Comparison of ENCODE assay signal across 17 cellular contexts in genomic region chr12:53963434-53964314, GRCh38. TPM values are rescaled to one million over a fixed set of nuclear protein-coding genes. Genes with fewer than 3 reads are reported as not detected.
A peak's percentile ranks its signal among the peaks of the same experiment; 100 is the strongest.
DNase-seq lines count a peak whose midpoint lies in the region; ATAC-seq and TF ChIP-seq lines count a peak whose summit lies in the region.
"Had no signal": no experiment of that assay in that cellular context is flagged by ENCODE, and none has a peak within 500 bp of the region (broad histone marks: within the 10 kb centered on the region; RNA-seq: fewer than 3 reads in every experiment).

No MANE protein-coding gene starts in this region.

- TF ChIP-seq CTCF in spleen (IDR thresholded peaks at IDR 0.05 in 8 of 11, conservative IDR thresholded peaks at IDR 0.05 in 3 of 11) = no peak

- H3K36me3 Mint-ChIP-seq in activated naive CD4-positive, alpha-beta T cell treated with anti-CD3 and anti-CD28 coated beads, Interleukin-2, amount 10 ng/mL, durations not matched to agents 7 days and 5 days = peaks cover 3% of the 10 kb centered on the region
- no peaks in the 10 kb centered on the region for H3K36me3 Mint-ChIP-seq in activated naive CD4-positive, alpha-beta T cell treated with anti-CD3 and anti-CD28 coated beads for 36 hours (ENCODE audit: low read depth)
- H3K36me3 Mint-ChIP-seq in activated CD8-positive, alpha-beta memory T cell treated with anti-CD3 and anti-CD28 coated beads, Interleukin-2, amount 10 ng/mL, durations not matched to agents 7 days and 5 days = peaks cover 3% of the 10 kb centered on the region
- H3K36me3 Mint-ChIP-seq: T-cell had no signal

- no peak overlapping the region for H3K4me3 Mint-ChIP-seq in activated naive CD4-positive, alpha-beta T cell treated with anti-CD3 and anti-CD28 coated beads, Interleukin-2, amount 10 ng/mL, durations not matched to agents 7 days and 5 days
- no peak overlapping the region for H3K4me3 Mint-ChIP-seq in activated naive CD4-positive, alpha-beta T cell treated with anti-CD3 and anti-CD28 coated beads for 36 hours
- no peak overlapping the region for H3K4me3 Mint-ChIP-seq in activated CD8-positive, alpha-beta memory T cell treated with anti-CD3 and anti-CD28 coated beads, Interleukin-2, amount 10 ng/mL, durations not matched to agents 7 days and 5 days

- H3K27ac ChIP-seq in SK-N-MC (peak overlapping the region; percentile 94), spleen (no peak overlapping the region)
- H3K27ac ChIP-seq: gastroesophageal sphincter, lower lobe of right lung, psoas muscle, stomach had no signal

- H3K9me3 Mint-ChIP-seq in activated naive CD4-positive, alpha-beta T cell treated with anti-CD3 and anti-CD28 coated beads, Interleukin-2, amount 10 ng/mL, durations not matched to agents 7 days and 5 days = no peaks in the 10 kb centered on the region
- no peaks in the 10 kb centered on the region for H3K9me3 Mint-ChIP-seq in activated naive CD4-positive, alpha-beta T cell treated with anti-CD3 and anti-CD28 coated beads for 36 hours
- H3K9me3 Mint-ChIP-seq in activated CD8-positive, alpha-beta memory T cell treated with anti-CD3 and anti-CD28 coated beads, Interleukin-2, amount 10 ng/mL, durations not matched to agents 7 days and 5 days (ENCODE audit: low read depth) = no peaks in the 10 kb centered on the region
- H3K9me3 Mint-ChIP-seq: CD4-positive, alpha-beta T cell had no signal

- no peak for TF ChIP-seq POLR2A in spleen (IDR thresholded peaks at IDR 0.05)

- 7 to 11% (median 10%) methylated on average over 37 to 38 of the region's 38 CpGs for WGBS in spleen, 5 donors

- H3K4me1 ChIP-seq in spleen = peaks cover 0 to 53% (median 29%) of the 10 kb centered on the region in 6 donors

- no peak for DNase-seq in activated naive CD4-positive, alpha-beta T cell treated with anti-CD3 and anti-CD28 coated beads, Interleukin-2, amount 10 ng/mL, durations not matched to agents 7 days and 5 days
- no peak for DNase-seq in activated naive CD4-positive, alpha-beta T cell treated with anti-CD3 and anti-CD28 coated beads for 36 hours
- DNase-seq in SK-N-MC (ENCODE audit: low read depth, low spot score) = no peak
- peak; percentile 35 for DNase-seq in left kidney (ENCODE audit: low read depth, low spot score)
- DNase-seq in spleen = peak; percentile 42
- no peak for DNase-seq in activated CD8-positive, alpha-beta memory T cell treated with anti-CD3 and anti-CD28 coated beads, Interleukin-2, amount 10 ng/mL, durations not matched to agents 7 days and 5 days
- no peak for DNase-seq in Kasumi-1 (lab: John Stamatoyannopoulos, UW)
- DNase-seq: activated effector memory CD4-positive, alpha-beta T cell treated with Interleukin-2 at 50 U/mL for 16 hours; CD4-positive, alpha-beta T cell; lower lobe of right lung; NCI-H187; NCI-H446; stomach; T-cell had no signal

- peaks cover 19 to 100% (median 100%) of the 10 kb centered on the region in 7 donors for H3K27me3 ChIP-seq in spleen (replicated peaks in 1 of 7)

- CTCF ChIA-PET in activated naive CD4-positive, alpha-beta T cell treated with anti-CD3 and anti-CD28 coated beads, Interleukin-2, amount 10 ng/mL, durations not matched to agents 7 days and 5 days (lab: Charles Lee) = no interaction called here
- CTCF ChIA-PET in activated naive CD4-positive, alpha-beta T cell treated with anti-CD3 and anti-CD28 coated beads for 36 hours (lab: Charles Lee) = interaction anchor here (0.6 to 1.4 kb wide), 2 partner anchors 24 to 43 kb away, joined by 3 to 4 read pairs; no protein-coding TSS in a partner anchor
- CTCF ChIA-PET in activated CD8-positive, alpha-beta memory T cell treated with anti-CD3 and anti-CD28 coated beads, Interleukin-2, amount 10 ng/mL, durations not matched to agents 7 days and 5 days (lab: Charles Lee) = interaction anchor here (0.9 to 1.6 kb wide), 2 partner anchors 43 to 228 kb away, joined by 3 to 4 read pairs; no protein-coding TSS in a partner anchor

- H3K4me3 ChIP-seq in SK-N-MC (peak overlapping the region; percentile 94; the same call in 1 of the 2 replicates), spleen (no peak overlapping the region)
- H3K4me3 ChIP-seq: gastroesophageal sphincter, lower lobe of right lung, psoas muscle, stomach had no signal

- H3K4me1 Mint-ChIP-seq in activated naive CD4-positive, alpha-beta T cell treated with anti-CD3 and anti-CD28 coated beads, Interleukin-2, amount 10 ng/mL, durations not matched to agents 7 days and 5 days = peaks cover 22% of the 10 kb centered on the region
- H3K4me1 Mint-ChIP-seq in activated naive CD4-positive, alpha-beta T cell treated with anti-CD3 and anti-CD28 coated beads for 36 hours (ENCODE audit: low read depth) = peaks cover 32% of the 10 kb centered on the region
- peaks cover 16% of the 10 kb centered on the region for H3K4me1 Mint-ChIP-seq in activated CD8-positive, alpha-beta memory T cell treated with anti-CD3 and anti-CD28 coated beads, Interleukin-2, amount 10 ng/mL, durations not matched to agents 7 days and 5 days

- H3K36me3 ChIP-seq in SK-N-MC (ENCODE audit: insufficient read depth, low read length) (peaks cover 25% of the 10 kb centered on the region), spleen (no peaks in the 10 kb centered on the region)
- H3K36me3 ChIP-seq: gastroesophageal sphincter, lower lobe of right lung, stomach had no signal

- H3K9me3 ChIP-seq in SK-N-MC (ENCODE audit: low read depth, low read length) = no peaks in the 10 kb centered on the region
- H3K9me3 ChIP-seq in spleen = no peaks in the 10 kb centered on the region
- H3K9me3 ChIP-seq: gastroesophageal sphincter, lower lobe of right lung, psoas muscle had no signal

- ATAC-seq in activated CD8-positive, alpha-beta memory T cell treated with anti-CD3 and anti-CD28 coated beads, Interleukin-2, amount 10 ng/mL, durations not matched to agents 7 days and 5 days = no peak
- ATAC-seq in HG02610 (IDR thresholded peaks at IDR 0.05; ENCODE audit: unreplicated experiment) = no peak
- ATAC-seq: gastroesophageal sphincter, lower lobe of right lung, psoas muscle, T-cell had no signal

- peaks cover 98% of the 10 kb centered on the region for H3K27me3 Mint-ChIP-seq in activated naive CD4-positive, alpha-beta T cell treated with anti-CD3 and anti-CD28 coated beads, Interleukin-2, amount 10 ng/mL, durations not matched to agents 7 days and 5 days
- H3K27me3 Mint-ChIP-seq in activated naive CD4-positive, alpha-beta T cell treated with anti-CD3 and anti-CD28 coated beads for 36 hours (ENCODE audit: low read depth) = peaks cover 83% of the 10 kb centered on the region
- H3K27me3 Mint-ChIP-seq in activated CD8-positive, alpha-beta memory T cell treated with anti-CD3 and anti-CD28 coated beads, Interleukin-2, amount 10 ng/mL, durations not matched to agents 7 days and 5 days = peaks cover 97% of the 10 kb centered on the region

- intact Hi-C loops in activated naive CD4-positive, alpha-beta T cell treated with anti-CD3 and anti-CD28 coated beads for 36 hours (cut with micrococcal nuclease) = no loop called here
- intact Hi-C loops in spleen (cut with DNase I; ENCODE audit: low total_unique reads) = no loop called here

- peak overlapping the region; percentile 59 for H3K27ac Mint-ChIP-seq in activated naive CD4-positive, alpha-beta T cell treated with anti-CD3 and anti-CD28 coated beads, Interleukin-2, amount 10 ng/mL, durations not matched to agents 7 days and 5 days
- H3K27ac Mint-ChIP-seq in activated naive CD4-positive, alpha-beta T cell treated with anti-CD3 and anti-CD28 coated beads for 36 hours = no peak overlapping the region
- H3K27ac Mint-ChIP-seq in activated CD8-positive, alpha-beta memory T cell treated with anti-CD3 and anti-CD28 coated beads, Interleukin-2, amount 10 ng/mL, durations not matched to agents 7 days and 5 days = no peak overlapping the region
- H3K27ac Mint-ChIP-seq: CD4-positive, alpha-beta T cell had no signal

- peak overlapping the region; percentile 50 for H3K9ac ChIP-seq in SK-N-MC (ENCODE audit: insufficient read length)

RNA-seq across cellular contexts. Expression of gene HOXC12, which starts 9.0 kb away (rescaled TPM):
- total RNA-seq in activated naive CD4-positive, alpha-beta T cell treated with anti-CD3 and anti-CD28 coated beads for 36 hours = not detected
- not detected for total RNA-seq in spleen
- polyA plus RNA-seq in spleen = not detected
- total RNA-seq in activated CD8-positive, alpha-beta memory T cell treated with anti-CD3 and anti-CD28 coated beads, Interleukin-2, amount 10 ng/mL, durations not matched to agents 7 days and 5 days = not detected
- total RNA-seq: CD4-positive, alpha-beta T cell; gastroesophageal sphincter; lower lobe of right lung; psoas muscle; stomach; T-cell had no signal
- polyA plus RNA-seq: stomach had no signal

RNA-seq across cellular contexts. Expression of gene HOXC11, which starts 9.3 kb away (rescaled TPM):
- total RNA-seq in activated naive CD4-positive, alpha-beta T cell treated with anti-CD3 and anti-CD28 coated beads for 36 hours = not detected
- total RNA-seq in spleen = not detected
- not detected for polyA plus RNA-seq in spleen
- not detected for total RNA-seq in activated CD8-positive, alpha-beta memory T cell treated with anti-CD3 and anti-CD28 coated beads, Interleukin-2, amount 10 ng/mL, durations not matched to agents 7 days and 5 days
- total RNA-seq: CD4-positive, alpha-beta T cell; gastroesophageal sphincter; lower lobe of right lung; stomach; T-cell had no signal
- polyA plus RNA-seq: stomach had no signal

RNA-seq across cellular contexts. Expression of gene HOTAIR, which starts 11.1 kb away (rescaled TPM):
- total RNA-seq in activated naive CD4-positive, alpha-beta T cell treated with anti-CD3 and anti-CD28 coated beads for 36 hours = not detected
- total RNA-seq in spleen = not detected
- polyA plus RNA-seq in spleen = not detected
- total RNA-seq in activated CD8-positive, alpha-beta memory T cell treated with anti-CD3 and anti-CD28 coated beads, Interleukin-2, amount 10 ng/mL, durations not matched to agents 7 days and 5 days = not detected
- total RNA-seq: CD4-positive, alpha-beta T cell; lower lobe of right lung; stomach; T-cell had no signal
- polyA plus RNA-seq: stomach had no signal

RNA-seq across cellular contexts. Expression of gene HOXC10, which starts 21.3 kb away (rescaled TPM):
- total RNA-seq in activated naive CD4-positive, alpha-beta T cell treated with anti-CD3 and anti-CD28 coated beads for 36 hours = not detected
- total RNA-seq in spleen = not detected
- not detected for polyA plus RNA-seq in spleen
- not detected for total RNA-seq in activated CD8-positive, alpha-beta memory T cell treated with anti-CD3 and anti-CD28 coated beads, Interleukin-2, amount 10 ng/mL, durations not matched to agents 7 days and 5 days
- total RNA-seq: CD4-positive, alpha-beta T cell; gastroesophageal sphincter; lower lobe of right lung; stomach had no signal
- polyA plus RNA-seq: stomach had no signal

RNA-seq across cellular contexts. Expression of gene HOXC13, which starts 25.0 kb away (rescaled TPM):
- total RNA-seq in activated naive CD4-positive, alpha-beta T cell treated with anti-CD3 and anti-CD28 coated beads for 36 hours = not detected
- not detected for total RNA-seq in spleen
- polyA plus RNA-seq in spleen = not detected
- not detected for total RNA-seq in activated CD8-positive, alpha-beta memory T cell treated with anti-CD3 and anti-CD28 coated beads, Interleukin-2, amount 10 ng/mL, durations not matched to agents 7 days and 5 days
- total RNA-seq: CD4-positive, alpha-beta T cell; gastroesophageal sphincter; lower lobe of right lung; psoas muscle; stomach had no signal
- polyA plus RNA-seq: stomach had no signal

Comparison
In these comparisons a context has a peak if more than half of its experiments do, and no peak if none do; other contexts are left out.
1. DNase-seq: peak in left kidney (single experiment) and spleen (single experiment); none in activated naive CD4-positive, alpha-beta T cell treated with anti-CD3 and anti-CD28 coated beads, Interleukin-2, amount 10 ng/mL, durations not matched to agents 7 days and 5 days (single experiment), activated naive CD4-positive, alpha-beta T cell treated with anti-CD3 and anti-CD28 coated beads for 36 hours (single experiment), SK-N-MC (single experiment), activated CD8-positive, alpha-beta memory T cell treated with anti-CD3 and anti-CD28 coated beads, Interleukin-2, amount 10 ng/mL, durations not matched to agents 7 days and 5 days (single experiment) and Kasumi-1 (0 of 2).